In genomic region chr14:57389646-57390036, GRCh38 we compare ENCODE assay signal across 8 cellular contexts. TPM values are rescaled to one million over a fixed set of nuclear protein-coding genes. Genes with fewer than 3 reads are reported as not detected.
DNase-seq lines count a peak whose midpoint lies in the region; ATAC-seq and TF ChIP-seq lines count a peak whose summit lies in the region.

No MANE protein-coding gene starts in this region.

- TF ChIP-seq CTCF in HCT116 (IDR thresholded peaks at IDR 0.05 in 2 of 3, conservative IDR thresholded peaks at IDR 0.05 in 1 of 3; ENCODE audit: borderline replicate concordance in 1 of 3, insufficient read depth in 1 of 3, low read depth in 2 of 3, low read length in 2 of 3) = no peak

- peaks cover 39% of the 10 kb centered on the region for H3K79me2 ChIP-seq in HCT116 (ENCODE audit: insufficient read depth, low read length)
- peaks cover 13% of the 10 kb centered on the region for H3K79me2 ChIP-seq in trophoblast cell (ENCODE audit: control insufficient read depth, insufficient read depth, low read length, poor library complexity)

- H3K9me3 ChIP-seq in HCT116 (ENCODE audit: control insufficient read depth in 1 of 2, insufficient read depth in 1 of 2, low read depth in 1 of 2, low read length in 2 of 2) = no peaks in the 10 kb centered on the region
- no peaks in the 10 kb centered on the region for H3K9me3 ChIP-seq in SJCRH30 (replicated peaks)
- H3K9me3 ChIP-seq in trophoblast cell (ENCODE audit: insufficient read depth, low read depth, low read length) = no peaks in the 10 kb centered on the region

- H3K4me1 ChIP-seq in HCT116 (ENCODE audit: control insufficient read depth in 1 of 2, insufficient read depth in 2 of 2, low read length in 2 of 2) = peaks cover 5 to 17% of the 10 kb centered on the region in 2 experiments
- peaks cover 8% of the 10 kb centered on the region; the same call in 1 of the 2 replicates for H3K4me1 ChIP-seq in SJCRH30
- peaks cover 4 to 7% of the 10 kb centered on the region in 2 experiments for H3K4me1 ChIP-seq in trophoblast cell (ENCODE audit: control insufficient read depth in 1 of 2, insufficient read depth in 2 of 2, low read length in 2 of 2)

- H3K9ac ChIP-seq in HCT116 (ENCODE audit: low read length) (peak overlapping the region; percentile 72), trophoblast cell (ENCODE audit: low read length) (no peak overlapping the region)

- H3K4ac ChIP-seq in trophoblast cell (ENCODE audit: low read depth, low read length) = no peak overlapping the region

- 0 out of 4 replicates have a peak, but pooled peaks cover 0 to 3% of the 10 kb centered on the region in 2 experiments for H3K36me3 ChIP-seq in HCT116 (ENCODE audit: control insufficient read depth in 1 of 2, insufficient read depth in 2 of 2, low read length in 2 of 2)
- peaks cover 5% of the 10 kb centered on the region; the same call in 1 of the 2 replicates for H3K36me3 ChIP-seq in SJCRH30
- no peaks in the 10 kb centered on the region for H3K36me3 ChIP-seq in trophoblast cell (ENCODE audit: control insufficient read depth in 1 of 2, insufficient read depth in 2 of 2, low read length in 2 of 2)

- RAD21 ChIA-PET in HCT116 (lab: Charles Lee; ENCODE audit: low non-redundant PET in 1 of 2, low total read pairs in 2 of 2, uncharacterized antibody in 2 of 2, unreplicated experiment in 2 of 2) = no interaction called here

- peak overlapping the region; percentile 91 for H4K8ac ChIP-seq in trophoblast cell (ENCODE audit: low read depth, low read length)

- H3K27me3 ChIP-seq in HCT116 (ENCODE audit: insufficient read depth, low read length) (no peaks in the 10 kb centered on the region), SJCRH30 (no peaks in the 10 kb centered on the region), trophoblast cell (ENCODE audit: insufficient read depth, low read length) (no peaks in the 10 kb centered on the region)

- peaks cover 12% of the 10 kb centered on the region for H3K79me1 ChIP-seq in trophoblast cell (ENCODE audit: low read length)

- peak; percentile 66 for DNase-seq in D341Med (ENCODE audit: low spot score)
- no peak for DNase-seq in HCT116 (ENCODE audit: low read depth, low spot score)
- peak; percentile 14 to 48 for DNase-seq in SJCRH30
- peak in 1 of 2 donors; percentile 2 for DNase-seq in trophoblast cell
- DNase-seq in superior temporal gyrus (ENCODE audit: extremely low spot score) = no peak
- DNase-seq in OCI-M2 (lab: John Stamatoyannopoulos, UW; ENCODE audit: unreplicated experiment) = no peak

- H3K18ac ChIP-seq in trophoblast cell (ENCODE audit: low read length) = no peak overlapping the region

- H2BK120ac ChIP-seq in trophoblast cell (ENCODE audit: insufficient read depth, low read length, poor library complexity) = no peak overlapping the region

- H3K27ac ChIP-seq in HCT116 (ENCODE audit: low read depth, low read length) (peak overlapping the region; percentile 65), SJCRH30 (peak overlapping the region; percentile 58; the same call in 1 of the 2 replicates), trophoblast cell (ENCODE audit: low read depth, low read length) (no peak overlapping the region)

- CTCF ChIA-PET in HCT116 (lab: Charles Lee) = interaction anchor here (1.5 kb wide), 1 partner anchor 11 kb away, joined by 4 read pairs; no protein-coding TSS in a partner anchor

- peak overlapping the region; percentile 79 for H4K12ac ChIP-seq in trophoblast cell (ENCODE audit: low read depth, low read length)

- H4K20me1 ChIP-seq in HCT116 (ENCODE audit: insufficient read depth) = no peaks in the 10 kb centered on the region

- H3K9me2 ChIP-seq in HCT116 (ENCODE audit: insufficient read depth) = no peaks in the 10 kb centered on the region

- peak overlapping the region; percentile 72 for H4K91ac ChIP-seq in trophoblast cell (ENCODE audit: low read depth, low read length)

- H2AFZ ChIP-seq in HCT116 (ENCODE audit: low read depth, low read length, poor library complexity, severe bottlenecking) = peak overlapping the region; percentile 64
- H2AFZ ChIP-seq in trophoblast cell (ENCODE audit: insufficient read depth, low read length, poor library complexity) = peak overlapping the region; percentile 58

- POLR2A ChIA-PET in HCT116 (lab: Charles Lee) = no interaction called here

- intact Hi-C loops in HCT116 (cut with micrococcal nuclease) = no loop called here

- H3K4me3 ChIP-seq in HCT116 (replicated peaks in 1 of 2; ENCODE audit: low read depth in 1 of 2, low read length in 2 of 2) = peak overlapping the region; percentile 52 to 77
- H3K4me3 ChIP-seq in SJCRH30 = peak overlapping the region; percentile 94
- peak overlapping the region; percentile 81 for H3K4me3 ChIP-seq in trophoblast cell (ENCODE audit: low read depth, low read length)

- no peak for TF ChIP-seq POLR2A in HCT116 (IDR thresholded peaks at IDR 0.05; ENCODE audit: borderline replicate concordance, extremely low read depth, insufficient read depth, insufficient read length)

- H2BK5ac ChIP-seq in trophoblast cell (ENCODE audit: low read depth, low read length, poor library complexity) = no peak overlapping the region

- ATAC-seq in HCT116 (peak; percentile 19; the same call in 1 of the 2 replicates), esophagus mucosa (peak; percentile 3), GM21723 (IDR thresholded peaks at IDR 0.05; ENCODE audit: unreplicated experiment) (no peak)

- no peak overlapping the region for H2BK12ac ChIP-seq in trophoblast cell (ENCODE audit: low read length)

- no peak overlapping the region for H3K23ac ChIP-seq in trophoblast cell (ENCODE audit: low read length)

- H3K4me2 ChIP-seq in HCT116 (ENCODE audit: low read length) (peak overlapping the region; percentile 84), trophoblast cell (ENCODE audit: low read length) (peak overlapping the region; percentile 79)

- no TSS peak for BruUV-seq in HCT116 (replicated peaks; lab: Mats Ljungman, UMichigan)

- no CpG with 5 or more reads among the region's 5 CpGs for WGBS in trophoblast cell (ENCODE audit: extremely low coverage, insufficient coverage, insufficient read length)

- no peak for TF ChIP-seq RAD21 in HCT116 (IDR thresholded peaks at IDR 0.05; ENCODE audit: low read depth)

- no peak overlapping the region for H2AK5ac ChIP-seq in trophoblast cell (ENCODE audit: low read length)

- H3K14ac ChIP-seq in trophoblast cell (ENCODE audit: low read length) = peak overlapping the region; percentile 78

TF ChIP-seq in HCT116, 20 proteins besides CTCF, POLR2A, EP300 and RAD21:
- TF ChIP-seq FOSL1 (IDR thresholded peaks at IDR 0.05; ENCODE audit: low read depth) (no peak), ZNF274 (IDR thresholded peaks at IDR 0.05; ENCODE audit: low read depth, low read length) (no peak), TCF7L2 (IDR thresholded peaks at IDR 0.05; ENCODE audit: borderline replicate concordance, extremely low read depth, insufficient read depth, insufficient read length) (no peak), CBX3 (IDR thresholded peaks at IDR 0.05; ENCODE audit: low read depth) (0 out of 2 replicates have a peak, but pooled peaks have one; percentile 12), ELF1 (IDR thresholded peaks at IDR 0.05; ENCODE audit: borderline replicate concordance, low read depth) (no peak), YY1 (IDR thresholded peaks at IDR 0.05; ENCODE audit: extremely low read depth, insufficient replicate concordance, low read depth, low read length) (no peak), EZH2 (IDR thresholded peaks at IDR 0.05) (no peak)
- TF ChIP-seq, protein P1, sequence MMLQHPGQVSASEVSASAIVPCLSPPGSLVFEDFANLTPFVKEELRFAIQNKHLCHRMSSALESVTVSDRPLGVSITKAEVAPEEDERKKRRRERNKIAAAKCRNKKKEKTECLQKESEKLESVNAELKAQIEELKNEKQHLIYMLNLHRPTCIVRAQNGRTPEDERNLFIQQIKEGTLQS (IDR thresholded peaks at IDR 0.05) = no peak

RNA-seq across cellular contexts. Expression of gene NAA30, which starts 0.7 kb away (rescaled TPM):
- total RNA-seq in HCT116 (2021; ENCODE audit: unreplicated experiment) (14.0 TPM), esophagus mucosa (10.5 TPM)
- 4.3 and 4.4 TPM in 2 replicates for polyA plus RNA-seq in HCT116 (2012)
- 23.9 and 24.6 TPM in 2 replicates for total RNA-seq in SJCRH30 (2014; rRNA removed; shearing (Covaris generic))
- 34.4 and 35.1 TPM in 2 replicates for polyA plus RNA-seq in trophoblast cell (2013)

Comparison
In these comparisons a context has a peak if more than half of its experiments do, and no peak if none do; other contexts are left out.
1. DNase-seq: peak in D341Med (single experiment) and SJCRH30 (2 of 2); none in HCT116 (single experiment), superior temporal gyrus (single experiment) and OCI-M2 (single experiment).
2. Peak in every context shown above with its lines, with median percentiles within 50 percentile points of each other: H3K4me3 ChIP-seq.